Comparison of ENCODE assay signal across 29 cellular contexts in the genomic region with DNA sequence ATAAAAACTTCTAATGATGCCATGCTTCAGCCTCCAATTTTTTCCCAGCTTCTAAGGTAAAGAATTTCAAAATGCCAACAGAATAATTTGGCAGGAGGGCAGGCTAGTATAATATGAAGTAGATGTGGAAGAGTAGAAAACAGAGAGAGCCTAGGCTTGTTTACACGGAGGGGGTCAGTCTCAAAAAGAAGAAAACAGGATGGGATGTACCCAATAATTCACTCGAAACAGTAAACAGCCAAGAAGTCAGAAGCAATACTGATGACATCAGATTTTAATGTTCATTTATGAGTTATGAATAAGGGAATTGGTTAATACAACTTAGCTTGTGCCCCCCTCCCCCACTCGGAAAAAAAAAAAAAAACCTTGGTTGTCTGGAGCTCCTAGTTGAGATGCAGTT.
DNase-seq lines count a peak whose midpoint lies in the region; ATAC-seq and TF ChIP-seq lines count a peak whose summit lies in the region.
"Had no signal": no experiment of that assay in that cellular context is flagged by ENCODE, and none has a peak within 500 bp of the region (broad histone marks: within the 10 kb centered on the region; RNA-seq: fewer than 3 reads in every experiment).

No MANE protein-coding gene starts in this region.

- H3K4me3 ChIP-seq in tibial nerve, result no peak overlapping the region
- H3K4me3 ChIP-seq: A549; BLaER1; BLaER1 treated with 17β-estradiol and CSF1 and Interleukin-3, amounts not matched to agents 10 nM and 100 nM had no signal

- WGBS in tibial nerve, 2 donors, result 18 to 35% methylated on average over 3 of the region's 3 CpGs

- ATAC-seq in sciatic nerve (peak; percentile 38), GM19452 (IDR thresholded peaks at IDR 0.05; ENCODE audit: unreplicated experiment) (no peak)
- ATAC-seq: A549; CD8-positive, alpha-beta T cell had no signal

- H3K27ac ChIP-seq in tibial nerve, result peak overlapping the region; percentile 37 to 77 (median 61)
- H3K27ac ChIP-seq: 22Rv1; A549; BLaER1; BLaER1 treated with 17β-estradiol and CSF1 and Interleukin-3, amounts not matched to agents 10 nM and 100 nM; C4-2B had no signal

- no peak for TF ChIP-seq CTCF in tibial nerve (IDR thresholded peaks at IDR 0.05)

- no peaks in the 10 kb centered on the region for H3K36me3 ChIP-seq in tibial nerve
- H3K36me3 ChIP-seq: BE2C; BLaER1; BLaER1 treated with 17β-estradiol and CSF1 and Interleukin-3, amounts not matched to agents 10 nM and 100 nM had no signal

- H3K9me3 ChIP-seq in tibial nerve, result no peaks in the 10 kb centered on the region
- H3K9me3 ChIP-seq: A549, BE2C, BLaER1 had no signal

- DNase-seq in sciatic nerve (ENCODE audit: low spot score) (no peak), tibial nerve (ENCODE audit: low spot score in 2 of 2) (no peak)
- no peak for DNase-seq in central memory CD4-positive, alpha-beta T cell
- DNase-seq: 8988T; ACHN; AML-193; BE2C; C1 segment of cervical spinal cord; Caco-2; Calu3; CD4-positive, alpha-beta memory T cell; CD4-positive, alpha-beta T cell; CD4-positive, CD25-positive, alpha-beta regulatory T cell; CD8-positive, alpha-beta memory T cell; CD8-positive, alpha-beta T cell; COR-L47; DMS 273 treated with DMSO at 0.1 percent for 48 hours; DMS153; DMS53; DMS79; DMS79 treated with DMSO at 0.1 percent for 48 hours; DND-41; EL had no signal

- peak; percentile 66 to 82 for TF ChIP-seq EP300 in tibial nerve (IDR thresholded peaks at IDR 0.05)

- peaks cover 0 to 6% (median 0%) of the 10 kb centered on the region in 4 donors for H3K4me1 ChIP-seq in tibial nerve
- H3K4me1 ChIP-seq: A549, BE2C, BLaER1, Caco-2 had no signal

- no peak for TF ChIP-seq POLR2A in tibial nerve (IDR thresholded peaks at IDR 0.05)

- intact Hi-C loops in sciatic nerve (cut with DNase I), result no loop called here

- H3K27me3 ChIP-seq in tibial nerve, result no peaks in the 10 kb centered on the region
- H3K27me3 ChIP-seq: BE2C; BLaER1; BLaER1 treated with 17β-estradiol and CSF1 and Interleukin-3, amounts not matched to agents 10 nM and 100 nM had no signal
